ENCODE assay signal across 14 cellular contexts in the genomic region with DNA sequence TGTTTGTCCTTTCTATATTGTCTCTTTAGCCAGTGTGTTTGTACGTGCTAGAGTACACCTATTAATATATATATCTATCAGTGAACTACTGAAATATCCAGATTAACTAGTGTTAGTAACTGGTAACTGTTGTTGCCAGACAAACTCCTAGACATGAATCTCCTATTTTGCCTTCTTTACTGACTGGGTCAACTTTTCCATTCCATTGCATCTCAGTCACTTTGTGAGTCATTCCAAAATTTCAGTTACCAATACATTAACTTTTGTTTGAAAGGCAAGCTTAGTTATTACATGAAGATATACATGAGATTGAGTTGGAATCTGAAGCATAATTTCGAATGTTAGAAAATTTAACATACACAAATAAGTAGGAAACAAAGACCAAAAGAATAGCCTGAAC. TPM values are rescaled to one million over a fixed set of nuclear protein-coding genes. Genes with fewer than 3 reads are reported as not detected.
A peak's percentile ranks its signal among the peaks of the same experiment; 100 is the strongest.
DNase-seq lines count a peak whose midpoint lies in the region; ATAC-seq and TF ChIP-seq lines count a peak whose summit lies in the region.
"Had no signal": no experiment of that assay in that cellular context is flagged by ENCODE, and none has a peak within 500 bp of the region (broad histone marks: within the 10 kb centered on the region; RNA-seq: fewer than 3 reads in every experiment).

No MANE protein-coding gene starts in this region.

- H3K4me1 ChIP-seq in mesenchymal stem cell (ENCODE audit: control insufficient read depth, insufficient read depth, low read depth, low read length) = peaks cover 3% of the 10 kb centered on the region
- H3K4me1 ChIP-seq: suprapubic skin had no signal

- H2BK15ac ChIP-seq in mesenchymal stem cell (ENCODE audit: low read depth, poor library complexity, severe bottlenecking) = no peak overlapping the region

- no peak overlapping the region for H3K4ac ChIP-seq in mesenchymal stem cell (ENCODE audit: low read depth in 1 of 2, low read length in 2 of 2)

- H3K18ac ChIP-seq in mesenchymal stem cell (ENCODE audit: low read depth in 1 of 2, low read length in 2 of 2) = no peak overlapping the region

- no CpG with 5 or more reads among the region's 2 CpGs for WGBS in mesenchymal stem cell

- TF ChIP-seq CTCF in astrocyte of the cerebellum (IDR thresholded peaks at IDR 0.05; ENCODE audit: low read depth, low read length, missing control alignments) = no peak

- H3K36me3 ChIP-seq in mesenchymal stem cell (ENCODE audit: control insufficient read depth in 1 of 2, insufficient read depth in 2 of 2, low read depth in 1 of 2, low read length in 2 of 2) = peaks cover 4 to 35% of the 10 kb centered on the region in 2 experiments

- H3K27me3 ChIP-seq in mesenchymal stem cell (ENCODE audit: control insufficient read depth in 1 of 2, insufficient read depth in 1 of 2, low read length in 2 of 2) = no peaks in the 10 kb centered on the region
- H3K27me3 ChIP-seq: suprapubic skin had no signal

- no peak overlapping the region for H2BK120ac ChIP-seq in mesenchymal stem cell (ENCODE audit: low read depth, low read length)

- no peak for ATAC-seq in HG02885 (IDR thresholded peaks at IDR 0.05; ENCODE audit: poor library complexity, unreplicated experiment)

- H3K4me3 ChIP-seq in astrocyte of the cerebellum (ENCODE audit: low read depth, low read length) = no peak overlapping the region
- peak overlapping the region in 1 of 2 experiments; percentile 17 for H3K4me3 ChIP-seq in mesenchymal stem cell (ENCODE audit: insufficient read depth in 1 of 2, low read depth in 1 of 2, low read length in 2 of 2)
- H3K4me3 ChIP-seq: suprapubic skin had no signal

- H3K9me3 ChIP-seq in mesenchymal stem cell (ENCODE audit: control insufficient read depth, low read length) = no peaks in the 10 kb centered on the region
- H3K9me3 ChIP-seq: suprapubic skin had no signal

- no peak overlapping the region for H3K23ac ChIP-seq in mesenchymal stem cell (ENCODE audit: low read length in 2 of 2)

- H2BK12ac ChIP-seq in mesenchymal stem cell (ENCODE audit: low read length in 2 of 2) = no peak overlapping the region

- H2AK5ac ChIP-seq in mesenchymal stem cell (ENCODE audit: low read length, severe bottlenecking) = no peak overlapping the region

- no peak overlapping the region for H3K4me2 ChIP-seq in mesenchymal stem cell (ENCODE audit: low read length, poor library complexity, severe bottlenecking)

- H3K79me1 ChIP-seq in mesenchymal stem cell (replicated peaks; ENCODE audit: low read length, poor library complexity, severe bottlenecking) = peaks cover 19% of the 10 kb centered on the region

- H4K91ac ChIP-seq in mesenchymal stem cell (ENCODE audit: low read length) = no peak overlapping the region

- DNase-seq in EH (ENCODE audit: low read depth) (peak; percentile 73), HS-27A (ENCODE audit: low read depth) (peak; percentile 11), astrocyte of the cerebellum (ENCODE audit: low read depth) (peak; percentile 23), mesenchymal stem cell (peak; percentile 30), NOMO-1 treated with DMSO at 0.1 percent for 48 hours (lab: John Stamatoyannopoulos, UW; ENCODE audit: unreplicated experiment) (no peak), hippocampal formation (lab: John Stamatoyannopoulos, UW) (no peak)
- no peak for DNase-seq in central memory CD4-positive, alpha-beta T cell
- DNase-seq: activated effector memory CD4-positive, alpha-beta T cell treated with anti-CD3 and anti-CD28 coated beads, Interleukin-2, amount 50 U/mL, for 16 hours; DMS79; MV-4-11; NCI-H345; stimulated activated CD4-positive, alpha-beta T cell treated with anti-CD3 and anti-CD28 coated beads, Interleukin-4, amount 100 ng/mL, for 4 hours had no signal

- H3K14ac ChIP-seq in mesenchymal stem cell (ENCODE audit: low read length in 2 of 2) = no peak overlapping the region

- H4K8ac ChIP-seq in mesenchymal stem cell (ENCODE audit: low read length) = no peak overlapping the region

- H3K9ac ChIP-seq in mesenchymal stem cell (ENCODE audit: low read length) = peak overlapping the region; percentile 37

- no peak overlapping the region for H2AFZ ChIP-seq in mesenchymal stem cell (ENCODE audit: low read depth, low read length)

- H2BK5ac ChIP-seq in mesenchymal stem cell (ENCODE audit: low read depth, low read length, poor library complexity, severe bottlenecking) = no peak overlapping the region

- H3K27ac ChIP-seq in mesenchymal stem cell (ENCODE audit: low read length, poor library complexity, severe bottlenecking) = no peak overlapping the region
- H3K27ac ChIP-seq: suprapubic skin had no signal

- in situ Hi-C loops in astrocyte of the cerebellum (cut with HindIII; ENCODE audit: low sequenced_read_pairs) = no loop called here

RNA-seq across cellular contexts. Expression of a gene that starts 51.4 kb away (rescaled TPM):
- 16.7 TPM for polyA plus RNA-seq in mesenchymal stem cell (2013, experiment 1 of 2)
- 16.6 TPM for polyA plus RNA-seq in mesenchymal stem cell (2013, experiment 2 of 2)

Comparison
In these comparisons a context has a peak if more than half of its experiments do, and no peak if none do; other contexts are left out.
1. DNase-seq: peak in EH (single experiment), HS-27A (single experiment), astrocyte of the cerebellum (single experiment) and mesenchymal stem cell (single experiment); none in NOMO-1 treated with DMSO at 0.1 percent for 48 hours (single experiment), hippocampal formation (0 of 2) and central memory CD4-positive, alpha-beta T cell (single experiment).